Comparison of ENCODE assay signal across 20 cellular contexts in the genomic region with DNA sequence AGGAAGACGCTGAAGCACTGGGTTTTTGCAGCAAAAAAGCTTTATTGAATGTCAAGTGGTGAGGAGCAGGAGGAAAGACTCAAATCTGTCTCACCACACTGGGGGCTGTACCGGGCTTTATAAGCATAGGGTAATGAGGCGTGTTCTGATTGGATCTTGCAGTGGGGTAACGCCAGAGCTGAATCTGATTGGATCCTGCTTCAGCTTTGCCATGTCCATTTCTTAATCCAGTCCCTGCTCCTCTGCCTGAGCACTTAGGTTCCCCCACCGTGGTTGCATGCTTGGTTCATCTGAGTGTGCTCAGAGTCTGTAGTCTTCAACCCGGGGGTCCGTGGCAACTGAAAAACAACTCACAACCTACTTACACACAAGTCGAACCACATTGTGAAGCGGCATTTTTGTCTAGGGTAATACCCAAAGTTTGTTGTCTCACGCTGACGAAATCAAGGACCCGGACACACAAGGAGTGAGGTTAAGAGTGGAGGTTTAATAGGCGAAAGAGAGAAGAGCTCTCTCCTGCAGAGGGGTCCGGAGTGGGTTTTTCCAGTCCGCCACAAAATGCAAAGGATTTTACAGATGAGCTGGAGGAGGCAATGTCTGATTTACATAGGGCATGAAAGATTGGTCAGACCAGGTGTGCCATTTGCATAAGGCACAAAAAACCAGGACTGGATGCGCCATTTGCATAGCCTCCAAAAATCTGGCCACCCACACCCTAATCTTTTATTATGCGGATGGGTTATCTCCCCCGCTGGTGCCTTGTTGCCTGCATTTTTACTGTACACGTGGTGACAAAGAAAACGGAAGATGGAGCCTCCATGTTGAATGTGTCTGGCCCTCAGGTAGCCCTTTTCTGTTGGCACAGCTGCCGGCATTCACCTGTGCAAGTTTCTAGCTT.
"Had no signal": no experiment of that assay in that cellular context is flagged by ENCODE, and none has a peak within 500 bp of the region (broad histone marks: within the 10 kb centered on the region; RNA-seq: fewer than 3 reads in every experiment).

No MANE protein-coding gene starts in this region.

- H3K4me3 ChIP-seq: adrenal gland, cardiac muscle cell, dorsolateral prefrontal cortex, gastroesophageal sphincter, ovary, sigmoid colon, spleen, thyroid gland had no signal

- H3K4me1 ChIP-seq: adrenal gland, gastroesophageal sphincter, sigmoid colon, spleen, thyroid gland had no signal

- H3K4me3 Mint-ChIP-seq: activated naive CD4-positive, alpha-beta T cell treated with anti-CD3 and anti-CD28 coated beads, Interleukin-2, amount 50 U/mL, for 24 hours; activated T-cell treated with anti-CD3 and anti-CD28 coated beads, Interleukin-2, amount 50 U/mL, for 24 hours; immature natural killer cell; mesothelial cell of epicardium; nephron progenitor cell; T-cell had no signal

- H3K36me3 Mint-ChIP-seq: activated naive CD4-positive, alpha-beta T cell treated with anti-CD3 and anti-CD28 coated beads, Interleukin-2, amount 50 U/mL, for 24 hours; immature natural killer cell; mesothelial cell of epicardium; T-cell had no signal

- H3K9me3 ChIP-seq: adrenal gland, gastroesophageal sphincter, ovary, sigmoid colon, spleen, thyroid gland had no signal

- H3K4me1 Mint-ChIP-seq: activated naive CD4-positive, alpha-beta T cell treated with anti-CD3 and anti-CD28 coated beads, Interleukin-2, amount 50 U/mL, for 24 hours; immature natural killer cell; T-cell had no signal

- H3K9me3 Mint-ChIP-seq: activated naive CD4-positive, alpha-beta T cell treated with anti-CD3 and anti-CD28 coated beads, Interleukin-2, amount 50 U/mL, for 24 hours; activated T-cell treated with anti-CD3 and anti-CD28 coated beads, Interleukin-2, amount 50 U/mL, for 24 hours; immature natural killer cell; mesothelial cell of epicardium; nephron progenitor cell; T-cell had no signal

- H3K27me3 ChIP-seq: adrenal gland, cardiac muscle cell, dorsolateral prefrontal cortex, gastroesophageal sphincter, ovary, sigmoid colon, spleen, thyroid gland had no signal

- DNase-seq: activated CD4-positive, alpha-beta T cell treated with anti-CD3 and anti-CD28 coated beads, Interleukin-2, amount 50 U/mL, for 4 hours; activated CD4-positive, CD25-positive, alpha-beta regulatory T cell treated with anti-CD3 and anti-CD28 coated beads, Interleukin-2, amount 50 U/mL, for 72 hours; activated effector memory CD4-positive, alpha-beta T cell treated with anti-CD3 and anti-CD28 coated beads, Interleukin-2, amount 50 U/mL, for 16 hours; activated T-cell treated with anti-CD3 and anti-CD28 coated beads, Interleukin-2, amount 50 U/mL, for 24 hours; dorsolateral prefrontal cortex; erythroblast; immature natural killer cell; nephron progenitor cell; ovary; sigmoid colon; spleen; stimulated activated CD4-positive, alpha-beta T cell treated with anti-CD3 and anti-CD28 coated beads, Interleukin-1b, Interleukin-23, amount 100 ng/mL, for 48 hours; T-cell; T-helper 9 cell; thyroid gland had no signal

- H3K27ac ChIP-seq: adrenal gland, cardiac muscle cell, dorsolateral prefrontal cortex, gastroesophageal sphincter, ovary, sigmoid colon, spleen, thyroid gland had no signal

- ATAC-seq: gastroesophageal sphincter, T-cell had no signal

- H3K27ac Mint-ChIP-seq: activated naive CD4-positive, alpha-beta T cell treated with anti-CD3 and anti-CD28 coated beads, Interleukin-2, amount 50 U/mL, for 24 hours; activated T-cell treated with anti-CD3 and anti-CD28 coated beads, Interleukin-2, amount 50 U/mL, for 24 hours; immature natural killer cell; mesothelial cell of epicardium; nephron progenitor cell; T-cell had no signal

- H3K27me3 Mint-ChIP-seq: activated naive CD4-positive, alpha-beta T cell treated with anti-CD3 and anti-CD28 coated beads, Interleukin-2, amount 50 U/mL, for 24 hours; activated T-cell treated with anti-CD3 and anti-CD28 coated beads, Interleukin-2, amount 50 U/mL, for 24 hours; T-cell had no signal

- H3K36me3 ChIP-seq: adrenal gland, cardiac muscle cell, gastroesophageal sphincter, ovary, sigmoid colon, spleen, thyroid gland had no signal
